In the genomic region with DNA sequence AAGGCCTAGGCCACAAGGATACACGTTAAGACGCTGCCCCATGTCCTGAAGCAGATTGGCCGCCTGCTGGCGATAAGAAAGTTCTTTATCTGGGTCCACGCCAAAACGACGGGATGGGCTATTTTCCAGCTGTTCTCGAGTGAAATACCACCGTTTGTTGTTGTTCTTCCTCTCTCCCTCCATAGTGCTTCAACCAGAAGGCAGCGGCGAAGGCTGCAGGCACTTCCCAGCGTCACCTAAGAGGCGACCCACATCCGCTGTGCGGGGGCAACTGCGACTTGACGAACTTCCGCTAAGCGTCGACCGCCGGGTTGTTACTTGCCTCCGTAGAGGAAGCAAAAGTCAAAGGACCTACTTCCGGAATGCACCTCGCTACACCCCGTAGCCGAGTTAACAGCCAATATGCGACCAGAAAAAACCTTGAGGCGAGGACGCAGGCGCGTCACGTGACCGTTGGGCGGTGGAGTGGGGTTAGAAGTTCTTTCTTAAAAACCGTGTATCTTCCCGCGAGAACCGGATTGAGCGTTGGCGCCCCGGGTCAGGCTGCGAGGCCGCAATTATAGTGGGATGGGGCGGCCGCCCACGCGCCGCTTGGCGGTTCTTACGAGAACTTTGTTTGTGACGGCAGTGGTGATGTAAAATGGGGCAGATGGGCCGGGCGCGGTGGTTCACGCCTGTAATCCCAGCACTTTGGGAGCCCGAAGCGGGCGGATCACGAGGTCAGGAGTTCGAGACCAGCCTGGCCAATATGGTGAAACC, we compare ENCODE assay signal across 1 cellular context.
TF ChIP-seq lines count a peak whose summit lies in the region.

Gene CCNT1 (minus strand): TSS at position 215 of the 759 bp plus-strand sequence. CDS start 32 bp downstream, at position 183.

TF ChIP-seq in HEK293, 187 proteins besides CTCF, POLR2A, EP300 and RAD21 (continued from another document):
- no peak for TF ChIP-seq ZNF701 (tag by site-specific recombination; IDR thresholded peaks at IDR 0.05)
- TF ChIP-seq ZNF677 (tag by site-specific recombination; IDR thresholded peaks at IDR 0.05) = no peak
- TF ChIP-seq ZNF16 (tag by site-specific recombination; IDR thresholded peaks at IDR 0.05; ENCODE audit: low read depth) = no peak
- no peak for TF ChIP-seq ZNF837 (tag by site-specific recombination; IDR thresholded peaks at IDR 0.05)
- TF ChIP-seq PBX3 (CRISPR knock-in tag; IDR thresholded peaks at IDR 0.05) = no peak
- TF ChIP-seq, protein P1, sequence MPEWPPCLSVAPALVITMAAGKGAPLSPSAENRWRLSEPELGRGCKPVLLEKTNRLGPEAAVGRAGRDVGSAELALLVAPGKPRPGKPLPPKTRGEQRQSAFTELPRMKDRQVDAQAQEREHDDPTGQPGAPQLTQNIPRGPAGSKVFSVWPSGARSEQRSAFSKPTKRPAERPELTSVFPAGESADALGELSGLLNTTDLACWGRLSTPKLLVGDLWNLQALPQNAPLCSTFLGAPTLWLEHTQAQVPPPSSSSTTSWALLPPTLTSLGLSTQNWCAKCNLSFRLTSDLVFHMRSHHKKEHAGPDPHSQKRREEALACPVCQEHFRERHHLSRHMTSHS (tag by site-specific recombination; IDR thresholded peaks at IDR 0.05) = no peak
- TF ChIP-seq OSR2 (tag by site-specific recombination; IDR thresholded peaks at IDR 0.05) = peak; percentile 37; the same call in 1 of the 2 replicates
- TF ChIP-seq BCL11B (tag by site-specific recombination; IDR thresholded peaks at IDR 0.05; ENCODE audit: low read depth) = peak; percentile 71
- TF ChIP-seq ZNF843 (tag by site-specific recombination; IDR thresholded peaks at IDR 0.05) = no peak; the same call in 1 of the 2 replicates
- TF ChIP-seq MEIS1 (CRISPR knock-in tag; IDR thresholded peaks at IDR 0.05; ENCODE audit: borderline replicate concordance) = no peak
- TF ChIP-seq INSM2 (tag by site-specific recombination; IDR thresholded peaks at IDR 0.05) = peak; percentile 59
